In genomic region chr7:23458044-23458443, GRCh38 we compare ENCODE assay signal across 17 cellular contexts.
"Had no signal": no experiment of that assay in that cellular context is flagged by ENCODE, and none has a peak within 500 bp of the region (broad histone marks: within the 10 kb centered on the region; RNA-seq: fewer than 3 reads in every experiment).

No MANE protein-coding gene starts in this region.

- H3K27ac ChIP-seq: breast epithelium, neutrophil, transverse colon had no signal

- H3K27ac Mint-ChIP-seq: activated naive CD8-positive, alpha-beta T cell treated with anti-CD3 and anti-CD28 coated beads, Interleukin-2, amount 10 ng/mL, durations not matched to agents 7 days and 5 days; activated T-helper 1 cell treated with anti-CD3 and anti-CD28 coated beads, Interleukin-12 subunit alpha, Interleukin-12 subunit beta, Interleukin-2, Interleukin-4 antibody, amounts not matched to agents 30 ng/mL and 10 ng/mL and 1 ng/mL, durations not matched to agents 14 hours and 24 hours and 36 hours; naive thymus-derived CD4-positive, alpha-beta T cell had no signal

- H3K9me3 ChIP-seq: breast epithelium, neutrophil, transverse colon had no signal

- H3K4me3 Mint-ChIP-seq: activated naive CD8-positive, alpha-beta T cell treated with anti-CD3 and anti-CD28 coated beads, Interleukin-2, amount 10 ng/mL, durations not matched to agents 7 days and 5 days; activated T-helper 1 cell treated with anti-CD3 and anti-CD28 coated beads, Interleukin-12 subunit alpha, Interleukin-12 subunit beta, Interleukin-2, Interleukin-4 antibody, amounts not matched to agents 30 ng/mL and 10 ng/mL and 1 ng/mL, durations not matched to agents 14 hours and 24 hours and 36 hours; naive thymus-derived CD4-positive, alpha-beta T cell had no signal

- H3K9me3 Mint-ChIP-seq: activated naive CD8-positive, alpha-beta T cell treated with anti-CD3 and anti-CD28 coated beads, Interleukin-2, amount 10 ng/mL, durations not matched to agents 7 days and 5 days; activated T-helper 1 cell treated with anti-CD3 and anti-CD28 coated beads, Interleukin-12 subunit alpha, Interleukin-12 subunit beta, Interleukin-2, Interleukin-4 antibody, amounts not matched to agents 30 ng/mL and 10 ng/mL and 1 ng/mL, durations not matched to agents 14 hours and 24 hours and 36 hours had no signal

- DNase-seq: activated naive CD4-positive, alpha-beta T cell; activated naive CD8-positive, alpha-beta T cell treated with anti-CD3 and anti-CD28 coated beads, Interleukin-2, amount 10 ng/mL, durations not matched to agents 7 days and 5 days; islet precursor cell; naive thymus-derived CD4-positive, alpha-beta T cell; posterior cingulate gyrus; stimulated activated CD4-positive, alpha-beta T cell treated with anti-CD3 and anti-CD28 coated beads, Interleukin-15, amount 100 ng/mL, for 24 hours; stimulated activated CD4-positive, alpha-beta T cell treated with anti-CD3 and anti-CD28 coated beads, Interleukin-4, amount 100 ng/mL, for 4 hours; stimulated activated CD8-positive, alpha-beta memory T cell treated with anti-CD3 and anti-CD28 coated beads, Interleukin-4, amount 100 ng/mL, for 48 hours; stimulated activated naive CD4-positive, alpha-beta T cell treated with Interleukin-2 at 50 U/mL for 16 hours; substantia nigra; T-helper 9 cell; transverse colon had no signal

- H3K4me1 ChIP-seq: breast epithelium, transverse colon had no signal

- ATAC-seq: activated CD4-positive, CD25-positive, alpha-beta regulatory T cell treated with anti-CD3 and anti-CD28 coated beads, Interleukin-2, amount 50 U/mL, for 24 hours; left lobe of liver; naive thymus-derived CD4-positive, alpha-beta T cell had no signal

- H3K4me3 ChIP-seq: breast epithelium, transverse colon had no signal

- H3K36me3 ChIP-seq: breast epithelium, neutrophil, transverse colon had no signal
